In genomic region chr13:52159159-52159982, GRCh38 we compare ENCODE assay signal across 8 cellular contexts. TPM values are rescaled to one million over a fixed set of nuclear protein-coding genes. Genes with fewer than 3 reads are reported as not detected.
DNase-seq lines count a peak whose midpoint lies in the region; ATAC-seq, FAIRE-seq and TF ChIP-seq lines count a peak whose summit lies in the region.

TSS of gene NEK3 (minus strand) at chr13:52159597. CDS start at chr13:52156191, 3,406 bp downstream.

- no peaks in the 10 kb centered on the region for H3K27me3 ChIP-seq in sigmoid colon

- POLR2A ChIA-PET in MCF 10A (lab: Yijun Ruan, JAX) = interaction anchor here (0.5 to 2.5 kb wide), 12 partner anchors 10 to 468 kb away, joined by 3 to 9 read pairs (median 4); partner anchors contain the start of gene ALG11

- intact Hi-C loops in MCF 10A (cut with micrococcal nuclease) = loop anchor here (5.0 kb wide), 1 partner anchor 33 kb away; no protein-coding TSS in a partner anchor
- intact Hi-C loops in sigmoid colon (cut with DNase I) = loop anchor here (5.0 kb wide), 1 partner anchor 33 kb away; no protein-coding TSS in a partner anchor

- BruUV-seq in MCF 10A (replicated peaks; lab: Mats Ljungman, UMichigan) = no TSS peak

- H3K4me3 ChIP-seq in iPS-11a (ENCODE audit: low read depth, low read length) = peak within 1 kb of the TSS; percentile 73
- H3K4me3 ChIP-seq in sigmoid colon = peak within 1 kb of the TSS; percentile 73 to 86 (median 78)

- TF ChIP-seq EP300 in sigmoid colon (IDR thresholded peaks at IDR 0.05) = no peak

- peak; percentile 59 for FAIRE-seq in GM12891 (lab: Jason Lieb, UNC)

- CTCF ChIA-PET in MCF 10A (lab: Yijun Ruan, JAX) = interaction anchor here (0.6 to 1.7 kb wide), 6 partner anchors 28 to 291 kb away, joined by 3 to 4 read pairs (median 3); no protein-coding TSS in a partner anchor

- peaks cover 12% of the 10 kb centered on the region for H3K4me1 Mint-ChIP-seq in MCF 10A (ENCODE audit: insufficient read depth, unreplicated experiment)

- peak; percentile 80 for ATAC-seq in HG02610 (IDR thresholded peaks at IDR 0.05; ENCODE audit: unreplicated experiment)

- H3K27ac ChIP-seq in sigmoid colon = peak within 1 kb of the TSS; percentile 82 to 90 (median 87)

- H3K36me3 Mint-ChIP-seq in MCF 10A (ENCODE audit: insufficient read depth, unreplicated experiment) = peaks cover 4% of the 10 kb centered on the region

- H3K9me3 Mint-ChIP-seq in MCF 10A (ENCODE audit: unreplicated experiment) = no peaks in the 10 kb centered on the region

- peaks cover 0 to 12% (median 9%) of the 10 kb centered on the region in 4 donors for H3K4me1 ChIP-seq in sigmoid colon

- TF ChIP-seq CTCF in MCF 10A (IDR thresholded peaks at IDR 0.05; ENCODE audit: unreplicated experiment) (no peak), sigmoid colon (IDR thresholded peaks at IDR 0.05) (no peak)

- H3K36me3 ChIP-seq in sigmoid colon = no peaks in the 10 kb centered on the region

- TF ChIP-seq POLR2A in GM12891 (IDR thresholded peaks at IDR 0.05; ENCODE audit: low read depth, low read length) (no peak), sigmoid colon (IDR thresholded peaks at IDR 0.05) (no peak)

- H3K27me3 Mint-ChIP-seq in MCF 10A (ENCODE audit: insufficient read depth, unreplicated experiment) = no peaks in the 10 kb centered on the region

- peak within 1 kb of the TSS; percentile 80 for H3K4me3 Mint-ChIP-seq in MCF 10A (ENCODE audit: unreplicated experiment)

- WGBS in sigmoid colon, 2 donors = 1 to 3% methylated on average over 74 of the region's 74 CpGs

- H3K9me3 ChIP-seq in sigmoid colon = no peaks in the 10 kb centered on the region

- DNase-seq in GM12891 (ENCODE audit: insufficient read length, low spot score) (peak; percentile 53), NCI-H1105 treated with DMSO at 0.1 percent for 48 hours (lab: John Stamatoyannopoulos, UW) (peak; percentile 34), UCSD-AML1 (lab: John Stamatoyannopoulos, UW; ENCODE audit: unreplicated experiment) (peak; percentile 65), MCF 10A (ENCODE audit: unreplicated experiment) (peak; percentile 71), sigmoid colon (peak; percentile 83), COLO829 (ENCODE audit: low spot score) (no peak)

- H3K27ac Mint-ChIP-seq in MCF 10A (ENCODE audit: low read depth, unreplicated experiment) = peak within 1 kb of the TSS; percentile 63

TF ChIP-seq in GM12891, 5 proteins besides CTCF, POLR2A, EP300 and RAD21:
- no peak for TF ChIP-seq TAF1 (IDR thresholded peaks at IDR 0.05; ENCODE audit: low read depth, low read length)
- 0 out of 2 replicates have a peak, but pooled peaks have one; percentile 26 for TF ChIP-seq POU2F2 (IDR thresholded peaks at IDR 0.05; ENCODE audit: low read depth, low read length)

RNA-seq across cellular contexts. Expression of gene NEK3, which starts in this region (rescaled TPM):
- polyA plus RNA-seq in GM12891 (2012; ENCODE audit: low read depth, missing spikeins) = 2.6 TPM
- total RNA-seq in MCF 10A (2022) = 18.1 and 23.7 TPM in 2 replicates
- 10 to 100 TPM in 3 of 4 donors, 1 to 10 TPM in 1; 8.7 to 22.2 (median 14.1) TPM for total RNA-seq in sigmoid colon
- polyA plus RNA-seq in sigmoid colon = 10 to 100 TPM; 21.0 to 26.5 (median 25.7) TPM
